Comparison of ENCODE assay signal across 16 cellular contexts in the genomic region with DNA sequence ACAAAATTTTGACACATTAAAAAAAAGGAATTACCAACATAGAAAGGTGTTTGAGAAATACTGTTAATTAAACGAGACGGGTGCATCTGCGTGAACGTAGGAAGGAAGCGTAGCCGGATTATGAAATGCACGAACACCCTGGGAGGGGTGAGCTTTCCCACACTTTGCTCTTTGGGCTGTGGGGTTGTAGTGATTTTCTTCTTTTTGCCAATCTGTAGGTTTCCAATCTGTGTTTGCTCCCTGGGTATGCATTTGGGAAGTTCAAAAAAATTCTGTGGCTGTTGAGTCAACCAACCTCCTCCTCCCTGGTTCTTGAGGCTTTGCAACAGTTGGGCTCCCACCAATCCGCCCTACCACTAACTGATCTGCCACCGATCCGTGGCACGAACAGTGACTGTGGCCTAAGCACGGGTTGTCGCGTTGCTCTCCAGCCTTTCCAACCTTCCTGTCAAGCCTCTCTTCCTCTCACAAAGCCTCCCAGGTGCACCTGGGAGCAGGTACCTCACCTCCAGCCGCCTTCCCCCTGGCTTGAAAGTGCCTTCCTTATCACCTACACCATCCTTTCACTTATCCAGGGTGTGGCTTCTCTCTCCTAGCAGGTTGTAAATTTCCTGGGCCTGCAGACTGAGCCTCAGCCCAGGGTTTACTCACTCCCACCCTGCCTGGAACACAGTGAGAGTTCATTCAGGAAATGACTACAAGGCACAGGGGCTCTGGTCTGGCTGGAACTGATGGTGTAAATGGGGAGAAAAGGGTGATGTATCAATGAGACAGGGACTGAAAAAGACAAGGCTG. TPM values are rescaled to one million over a fixed set of nuclear protein-coding genes. Genes with fewer than 3 reads are reported as not detected.
"Had no signal": no experiment of that assay in that cellular context is flagged by ENCODE, and none has a peak within 500 bp of the region (broad histone marks: within the 10 kb centered on the region; RNA-seq: fewer than 3 reads in every experiment).

No MANE protein-coding gene starts in this region.

- H3K27me3 ChIP-seq: brain microvascular endothelial cell, upper lobe of right lung had no signal

- FAIRE-seq: TTC549 had no signal

- H3K4me1 Mint-ChIP-seq: activated B cell treated with CpG ODN at 0.5 μM for 24 hours; activated CD4-positive, alpha-beta T cell treated with anti-CD3 and anti-CD28 coated beads, Interleukin-2, amount 10 ng/mL, durations not matched to agents 7 days and 5 days; stimulated activated memory B cell treated with anti-CD40 and anti-IgM and Interleukin-4, amounts not matched to agents 10 μg/mL and 1 μg/mL and 100 μg/mL, for 72 hours had no signal

- H3K9me3 Mint-ChIP-seq: activated B cell treated with CpG ODN at 0.5 μM for 24 hours; activated CD4-positive, alpha-beta T cell treated with anti-CD3 and anti-CD28 coated beads, Interleukin-2, amount 10 ng/mL, durations not matched to agents 7 days and 5 days; activated naive CD4-positive, alpha-beta T cell treated with anti-CD3 and anti-CD28 coated beads, Interleukin-2, amount 50 U/mL, for 24 hours had no signal

- H3K4me3 ChIP-seq: upper lobe of right lung had no signal

- DNase-seq: activated B cell treated with CpG ODN at 0.5 μM for 24 hours; activated CD4-positive, alpha-beta T cell treated with anti-CD3 and anti-CD28 coated beads, Interleukin-2, amount 10 ng/mL, durations not matched to agents 7 days and 5 days; activated T-cell treated with anti-CD3 and anti-CD28 coated beads, Interleukin-2, amount 50 U/mL, for 1 hour; brain microvascular endothelial cell; cerebellar nuclear complex; dermis blood vessel endothelial cell; hippocampal formation; kidney glomerular epithelial cell; right cardiac atrium; T-helper 1 cell; upper lobe of right lung had no signal

- H3K27ac ChIP-seq: brain microvascular endothelial cell, neutrophil, upper lobe of right lung had no signal

- ATAC-seq: right cardiac atrium; stimulated activated memory B cell treated with anti-CD40 and anti-IgM and Interleukin-4, amounts not matched to agents 10 μg/mL and 1 μg/mL and 100 μg/mL, for 72 hours; upper lobe of right lung had no signal

- H3K36me3 ChIP-seq: brain microvascular endothelial cell, neutrophil, upper lobe of right lung had no signal

- H3K36me3 Mint-ChIP-seq: mesothelial cell of epicardium had no signal

- H3K9me3 ChIP-seq: neutrophil, upper lobe of right lung had no signal

- H3K4me3 Mint-ChIP-seq: activated B cell treated with CpG ODN at 0.5 μM for 24 hours; activated CD4-positive, alpha-beta T cell treated with anti-CD3 and anti-CD28 coated beads, Interleukin-2, amount 10 ng/mL, durations not matched to agents 7 days and 5 days; activated naive CD4-positive, alpha-beta T cell treated with anti-CD3 and anti-CD28 coated beads, Interleukin-2, amount 50 U/mL, for 24 hours; mesothelial cell of epicardium; stimulated activated memory B cell treated with anti-CD40 and anti-IgM and Interleukin-4, amounts not matched to agents 10 μg/mL and 1 μg/mL and 100 μg/mL, for 72 hours had no signal

- H3K27ac Mint-ChIP-seq: activated B cell treated with CpG ODN at 0.5 μM for 24 hours; activated CD4-positive, alpha-beta T cell treated with anti-CD3 and anti-CD28 coated beads, Interleukin-2, amount 10 ng/mL, durations not matched to agents 7 days and 5 days; activated naive CD4-positive, alpha-beta T cell treated with anti-CD3 and anti-CD28 coated beads, Interleukin-2, amount 50 U/mL, for 24 hours; mesothelial cell of epicardium; stimulated activated memory B cell treated with anti-CD40 and anti-IgM and Interleukin-4, amounts not matched to agents 10 μg/mL and 1 μg/mL and 100 μg/mL, for 72 hours had no signal

RNA-seq across cellular contexts. Expression of gene RTN4RL1, which starts 16.6 kb away (rescaled TPM):
- total RNA-seq: activated B cell treated with CpG ODN at 0.5 μM for 24 hours had no signal
